ENCODE assay signal across 28 cellular contexts in genomic region chr3:13595485-13595884, GRCh38. TPM values are rescaled to one million over a fixed set of nuclear protein-coding genes. Genes with fewer than 3 reads are reported as not detected.
A peak's percentile ranks its signal among the peaks of the same experiment; 100 is the strongest.
DNase-seq lines count a peak whose midpoint lies in the region; ATAC-seq and TF ChIP-seq lines count a peak whose summit lies in the region.
"Had no signal": no experiment of that assay in that cellular context is flagged by ENCODE, and none has a peak within 500 bp of the region (broad histone marks: within the 10 kb centered on the region; RNA-seq: fewer than 3 reads in every experiment).

No MANE protein-coding gene starts in this region.

- H3K4me1 Mint-ChIP-seq in neural progenitor cell, result peaks cover 32% of the 10 kb centered on the region
- H3K4me1 Mint-ChIP-seq: B cell had no signal

- H3K36me3 ChIP-seq in H7 (replicated peaks; ENCODE audit: control insufficient read depth, insufficient read depth, low read length) (no peaks in the 10 kb centered on the region), neural progenitor cell (no peaks in the 10 kb centered on the region), tibial nerve (no peaks in the 10 kb centered on the region)

- H3K9ac ChIP-seq in neural progenitor cell, result no peak overlapping the region

- H3K27ac Mint-ChIP-seq in neural progenitor cell, result peak overlapping the region; percentile 27
- H3K27ac Mint-ChIP-seq: B cell; CD8-positive, alpha-beta T cell had no signal

- H4K20me1 ChIP-seq in neural progenitor cell (ENCODE audit: low read depth), result no peaks in the 10 kb centered on the region

- no peaks in the 10 kb centered on the region for H3K79me2 ChIP-seq in neural progenitor cell (ENCODE audit: low read depth)

- no peaks in the 10 kb centered on the region for H3K36me3 Mint-ChIP-seq in neural progenitor cell
- H3K36me3 Mint-ChIP-seq: CD8-positive, alpha-beta T cell had no signal

- ATAC-seq in GM18519 (IDR thresholded peaks at IDR 0.05; ENCODE audit: low FRiP score, unreplicated experiment) (no peak), GM21825 (IDR thresholded peaks at IDR 0.05; ENCODE audit: unreplicated experiment) (no peak)
- ATAC-seq: CD8-positive, alpha-beta T cell; GM12878; Panc1 had no signal

- no peak overlapping the region for H3K4me3 Mint-ChIP-seq in neural progenitor cell
- H3K4me3 Mint-ChIP-seq: B cell; CD8-positive, alpha-beta T cell had no signal

- H3K4me1 ChIP-seq in neural progenitor cell, result peaks cover 26% of the 10 kb centered on the region
- peaks cover 0 to 45% (median 0%) of the 10 kb centered on the region in 4 donors for H3K4me1 ChIP-seq in tibial nerve

- TF ChIP-seq CTCF in RWPE1 (conservative IDR thresholded peaks at IDR 0.05; ENCODE audit: low read depth), result no peak
- TF ChIP-seq CTCF in neural progenitor cell (IDR thresholded peaks at IDR 0.05), result no peak
- TF ChIP-seq CTCF in tibial nerve (IDR thresholded peaks at IDR 0.05), result no peak

- H3K4me3 ChIP-seq in H7 (ENCODE audit: insufficient read depth, low read depth, low read length) (no peak overlapping the region), neural progenitor cell (no peak overlapping the region), tibial nerve (no peak overlapping the region)
- H3K4me3 ChIP-seq: GM12878 had no signal

- TF ChIP-seq EP300 in tibial nerve (IDR thresholded peaks at IDR 0.05), result no peak

- no peaks in the 10 kb centered on the region for H3K27me3 ChIP-seq in H7 (ENCODE audit: control insufficient read depth, insufficient read depth, low read length)
- no peaks in the 10 kb centered on the region for H3K27me3 ChIP-seq in neural progenitor cell
- no peaks in the 10 kb centered on the region for H3K27me3 ChIP-seq in tibial nerve

- CTCF ChIA-PET in RWPE1 (lab: Yijun Ruan, JAX), result no interaction called here

- no peak for TF ChIP-seq POLR2A in tibial nerve (IDR thresholded peaks at IDR 0.05)

- POLR2A ChIA-PET in RWPE1 (lab: Yijun Ruan, JAX; ENCODE audit: low non-redundant PET), result no interaction called here

- H3K27ac ChIP-seq in RWPE1 (peak overlapping the region; percentile 13; the same call in 1 of the 2 replicates), neural progenitor cell (no peak overlapping the region), tibial nerve (peak overlapping the region in 1 of 4 donors; percentile 7)
- H3K27ac ChIP-seq: 22Rv1, C4-2B, HL-60 had no signal

- peak overlapping the region; percentile 22 for H3K4me2 ChIP-seq in neural progenitor cell

- DNase-seq in NCI-H748 (lab: John Stamatoyannopoulos, UW; ENCODE audit: unreplicated experiment) (peak; percentile 36), NCI-H748 treated with DMSO at 0.1 percent for 48 hours (lab: John Stamatoyannopoulos, UW) (no peak), H7 (peak; percentile 35), RWPE1 (ENCODE audit: low spot score) (no peak), neural progenitor cell (ENCODE audit: low spot score) (no peak), tibial nerve (ENCODE audit: low spot score in 2 of 2) (no peak)
- DNase-seq: CD8-positive, alpha-beta T cell; DMS 273 treated with DMSO at 0.1 percent for 48 hours; DMS79; EL; GDM1; KBM-7; NCI-H1105 treated with DMSO at 0.1 percent for 48 hours; NCI-H146; NCI-H1930; NCI-H2107; NCI-H524; SHP77 treated with DMSO at 0.1 percent for 48 hours had no signal

- H3K9me3 Mint-ChIP-seq in neural progenitor cell, result no peaks in the 10 kb centered on the region
- H3K9me3 Mint-ChIP-seq: CD8-positive, alpha-beta T cell had no signal

- WGBS in tibial nerve, 2 donors, result 84 to 89% methylated on average over 5 of the region's 5 CpGs

- H3K27me3 Mint-ChIP-seq in neural progenitor cell (ENCODE audit: insufficient read depth, low read depth), result peaks cover 8% of the 10 kb centered on the region

- no peaks in the 10 kb centered on the region for H3F3A ChIP-seq in neural progenitor cell (ENCODE audit: low read depth)

- no peak overlapping the region for H2AFZ ChIP-seq in neural progenitor cell (replicated peaks)

- H3K9me3 ChIP-seq in neural progenitor cell (ENCODE audit: low read depth) (no peaks in the 10 kb centered on the region), tibial nerve (no peaks in the 10 kb centered on the region)

RNA-seq across cellular contexts. Expression of gene FBLN2, which starts 46.6 kb away (rescaled TPM):
- total RNA-seq in H7 (2014; rRNA removed; shearing (Covaris generic)), result 27.4 and 30.9 TPM in 2 replicates
- total RNA-seq in neural progenitor cell (ENCODE audit: low replicate concordance), result 15.0 and 15.9 TPM in 2 replicates
- total RNA-seq in tibial nerve, result 100 to 1,000 TPM; 185 to 445 (median 240) TPM
- total RNA-seq: H4, MCF 10A had no signal

Comparison
In these comparisons a context has a peak if more than half of its experiments do, and no peak if none do; other contexts are left out.
1. DNase-seq: peak in NCI-H748 (single experiment) and H7 (single experiment); none in NCI-H748 treated with DMSO at 0.1 percent for 48 hours (single experiment), RWPE1 (single experiment), neural progenitor cell (single experiment) and tibial nerve (0 of 2).